1 cellular context compared by ENCODE assay signal in genomic region chr15:66734961-66735908, GRCh38.
TF ChIP-seq lines count a peak whose summit lies in the region.

No MANE protein-coding gene starts in this region.

TF ChIP-seq in IMR-90, 13 proteins besides CTCF, POLR2A, EP300 and RAD21 (continued from another document):
- no peak for TF ChIP-seq USF2 (IDR thresholded peaks at IDR 0.05; ENCODE audit: low read depth, low read length)
- no peak for TF ChIP-seq RFX5 (IDR thresholded peaks at IDR 0.05; ENCODE audit: low read depth, low read length)
- TF ChIP-seq BHLHE40 (IDR thresholded peaks at IDR 0.05; ENCODE audit: low read depth, low read length), result no peak
- no peak for TF ChIP-seq RCOR1 (IDR thresholded peaks at IDR 0.05; ENCODE audit: insufficient replicate concordance, low read length)
- TF ChIP-seq CEBPB (IDR thresholded peaks at IDR 0.05; ENCODE audit: low read depth, low read length), result no peak
- no peak for TF ChIP-seq CHD1 (IDR thresholded peaks at IDR 0.05; ENCODE audit: low read depth, low read length)
- no peak for TF ChIP-seq FOS (IDR thresholded peaks at IDR 0.05; ENCODE audit: low read depth, low read length)
- no peak for TF ChIP-seq MAZ (IDR thresholded peaks at IDR 0.05; ENCODE audit: borderline replicate concordance, low read depth, low read length)
- no peak for TF ChIP-seq ELK1 (IDR thresholded peaks at IDR 0.05; ENCODE audit: borderline replicate concordance, low read depth, low read length)
- TF ChIP-seq MAFK (IDR thresholded peaks at IDR 0.05; ENCODE audit: low read depth, low read length), result no peak
TF ChIP-seq in IMR-90: peak in this region for 0.
